ENCODE assay signal across 1 cellular context in the genomic region with DNA sequence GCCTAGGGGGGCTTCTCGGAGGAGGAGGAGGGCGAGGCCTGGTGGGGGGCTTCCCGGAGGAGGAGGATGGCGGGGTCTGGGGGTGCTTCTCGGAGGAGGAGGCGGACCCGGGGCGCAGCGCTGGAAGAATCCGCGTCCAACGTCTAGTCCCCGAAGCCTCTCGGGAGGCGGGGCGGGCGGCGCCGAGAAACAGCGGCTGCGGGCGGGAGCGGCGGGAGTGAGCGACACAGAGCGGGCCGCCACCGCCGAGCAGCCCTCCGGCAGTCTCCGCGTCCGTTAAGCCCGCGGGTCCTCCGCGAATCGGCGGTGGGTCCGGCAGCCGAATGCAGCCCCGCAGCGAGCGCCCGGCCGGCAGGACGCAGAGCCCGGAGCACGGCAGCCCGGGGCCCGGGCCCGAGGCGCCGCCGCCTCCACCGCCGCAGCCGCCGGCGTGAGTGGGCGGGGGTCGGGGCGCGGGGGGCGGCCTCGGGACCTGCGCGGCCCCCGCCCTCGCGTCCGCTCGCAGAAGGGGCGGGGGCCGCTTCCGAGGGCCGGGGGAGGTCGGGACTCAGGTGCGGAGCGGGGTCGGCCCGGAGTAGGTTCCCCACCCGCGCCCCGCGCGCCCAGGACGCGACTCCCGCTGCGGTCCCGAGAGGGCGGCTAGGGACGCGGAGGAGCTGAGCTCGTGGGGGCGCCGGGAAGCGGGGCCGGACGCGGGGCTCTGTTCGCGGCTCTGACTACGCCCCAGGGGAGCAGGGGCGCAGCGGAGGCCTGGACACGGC.
TF ChIP-seq lines count a peak whose summit lies in the region.

A gene (plus strand): TSS at position 214 of the 761 bp plus-strand sequence. CDS start 110 bp downstream, at position 324.

TF ChIP-seq in K562, 482 proteins besides CTCF, POLR2A, EP300 and RAD21 (continued from another document and continues in another):
- TF ChIP-seq, protein P1, sequence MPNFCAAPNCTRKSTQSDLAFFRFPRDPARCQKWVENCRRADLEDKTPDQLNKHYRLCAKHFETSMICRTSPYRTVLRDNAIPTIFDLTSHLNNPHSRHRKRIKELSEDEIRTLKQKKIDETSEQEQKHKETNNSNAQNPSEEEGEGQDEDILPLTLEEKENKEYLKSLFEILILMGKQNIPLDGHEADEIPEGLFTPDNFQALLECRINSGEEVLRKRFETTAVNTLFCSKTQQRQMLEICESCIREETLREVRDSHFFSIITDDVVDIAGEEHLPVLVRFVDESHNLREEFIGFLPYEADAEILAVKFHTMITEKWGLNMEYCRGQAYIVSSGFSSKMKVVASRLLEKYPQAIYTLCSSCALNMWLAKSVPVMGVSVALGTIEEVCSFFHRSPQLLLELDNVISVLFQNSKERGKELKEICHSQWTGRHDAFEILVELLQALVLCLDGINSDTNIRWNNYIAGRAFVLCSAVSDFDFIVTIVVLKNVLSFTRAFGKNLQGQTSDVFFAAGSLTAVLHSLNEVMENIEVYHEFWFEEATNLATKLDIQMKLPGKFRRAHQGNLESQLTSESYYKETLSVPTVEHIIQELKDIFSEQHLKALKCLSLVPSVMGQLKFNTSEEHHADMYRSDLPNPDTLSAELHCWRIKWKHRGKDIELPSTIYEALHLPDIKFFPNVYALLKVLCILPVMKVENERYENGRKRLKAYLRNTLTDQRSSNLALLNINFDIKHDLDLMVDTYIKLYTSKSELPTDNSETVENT (CRISPR knock-in tag; IDR thresholded peaks at IDR 0.05), result 0 out of 2 replicates have a peak, but pooled peaks have one; percentile 44
- TF ChIP-seq ESRRA (IDR thresholded peaks at IDR 0.05; ENCODE audit: borderline replicate concordance, low read depth), result peak; percentile 49; the same call in 1 of the 2 replicates
- TF ChIP-seq SIN3B (IDR thresholded peaks at IDR 0.05; ENCODE audit: low read depth), result peak; percentile 51; the same call in 1 of the 2 replicates
- no peak for TF ChIP-seq SMARCC2 (IDR thresholded peaks at IDR 0.05; ENCODE audit: low read depth)
- 0 out of 2 replicates have a peak, but pooled peaks have one; percentile 11 for TF ChIP-seq SOX6 (IDR thresholded peaks at IDR 0.05)
- peak; percentile 57 for TF ChIP-seq ZBTB7A (IDR thresholded peaks at IDR 0.05; ENCODE audit: borderline replicate concordance, control insufficient read depth, low read depth, low read length)
- TF ChIP-seq, protein P2, sequence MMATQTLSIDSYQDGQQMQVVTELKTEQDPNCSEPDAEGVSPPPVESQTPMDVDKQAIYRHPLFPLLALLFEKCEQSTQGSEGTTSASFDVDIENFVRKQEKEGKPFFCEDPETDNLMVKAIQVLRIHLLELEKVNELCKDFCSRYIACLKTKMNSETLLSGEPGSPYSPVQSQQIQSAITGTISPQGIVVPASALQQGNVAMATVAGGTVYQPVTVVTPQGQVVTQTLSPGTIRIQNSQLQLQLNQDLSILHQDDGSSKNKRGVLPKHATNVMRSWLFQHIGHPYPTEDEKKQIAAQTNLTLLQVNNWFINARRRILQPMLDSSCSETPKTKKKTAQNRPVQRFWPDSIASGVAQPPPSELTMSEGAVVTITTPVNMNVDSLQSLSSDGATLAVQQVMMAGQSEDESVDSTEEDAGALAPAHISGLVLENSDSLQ (IDR thresholded peaks at IDR 0.05), result peak; percentile 70
- peak; percentile 86 for TF ChIP-seq SMAD4 (CRISPR knock-in tag; conservative IDR thresholded peaks at IDR 0.05)
- TF ChIP-seq SMARCA5 (IDR thresholded peaks at IDR 0.05), result peak; percentile 69
- 0 out of 2 replicates have a peak, but pooled peaks have one; percentile 49 for TF ChIP-seq CBX1 (IDR thresholded peaks at IDR 0.05; ENCODE audit: low read depth)
- TF ChIP-seq HMGN3 (IDR thresholded peaks at IDR 0.05; ENCODE audit: borderline replicate concordance, extremely low read depth, insufficient read length, low read depth, low read length), result peak; percentile 62
- TF ChIP-seq, protein P3, sequence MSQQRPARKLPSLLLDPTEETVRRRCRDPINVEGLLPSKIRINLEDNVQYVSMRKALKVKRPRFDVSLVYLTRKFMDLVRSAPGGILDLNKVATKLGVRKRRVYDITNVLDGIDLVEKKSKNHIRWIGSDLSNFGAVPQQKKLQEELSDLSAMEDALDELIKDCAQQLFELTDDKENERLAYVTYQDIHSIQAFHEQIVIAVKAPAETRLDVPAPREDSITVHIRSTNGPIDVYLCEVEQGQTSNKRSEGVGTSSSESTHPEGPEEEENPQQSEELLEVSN (IDR thresholded peaks at IDR 0.05; ENCODE audit: borderline replicate concordance in 1 of 2, extremely low read depth in 1 of 2, insufficient read depth in 1 of 2, insufficient read length in 1 of 2, low read depth in 1 of 2, low read length in 1 of 2, poor library complexity in 1 of 2, severe bottlenecking in 1 of 2), result peak; percentile 34 to 79
- TF ChIP-seq RBM39 (optimal IDR thresholded peaks at IDR 0.05; ENCODE audit: low read depth, low read length), result no peak
- TF ChIP-seq, protein P4, sequence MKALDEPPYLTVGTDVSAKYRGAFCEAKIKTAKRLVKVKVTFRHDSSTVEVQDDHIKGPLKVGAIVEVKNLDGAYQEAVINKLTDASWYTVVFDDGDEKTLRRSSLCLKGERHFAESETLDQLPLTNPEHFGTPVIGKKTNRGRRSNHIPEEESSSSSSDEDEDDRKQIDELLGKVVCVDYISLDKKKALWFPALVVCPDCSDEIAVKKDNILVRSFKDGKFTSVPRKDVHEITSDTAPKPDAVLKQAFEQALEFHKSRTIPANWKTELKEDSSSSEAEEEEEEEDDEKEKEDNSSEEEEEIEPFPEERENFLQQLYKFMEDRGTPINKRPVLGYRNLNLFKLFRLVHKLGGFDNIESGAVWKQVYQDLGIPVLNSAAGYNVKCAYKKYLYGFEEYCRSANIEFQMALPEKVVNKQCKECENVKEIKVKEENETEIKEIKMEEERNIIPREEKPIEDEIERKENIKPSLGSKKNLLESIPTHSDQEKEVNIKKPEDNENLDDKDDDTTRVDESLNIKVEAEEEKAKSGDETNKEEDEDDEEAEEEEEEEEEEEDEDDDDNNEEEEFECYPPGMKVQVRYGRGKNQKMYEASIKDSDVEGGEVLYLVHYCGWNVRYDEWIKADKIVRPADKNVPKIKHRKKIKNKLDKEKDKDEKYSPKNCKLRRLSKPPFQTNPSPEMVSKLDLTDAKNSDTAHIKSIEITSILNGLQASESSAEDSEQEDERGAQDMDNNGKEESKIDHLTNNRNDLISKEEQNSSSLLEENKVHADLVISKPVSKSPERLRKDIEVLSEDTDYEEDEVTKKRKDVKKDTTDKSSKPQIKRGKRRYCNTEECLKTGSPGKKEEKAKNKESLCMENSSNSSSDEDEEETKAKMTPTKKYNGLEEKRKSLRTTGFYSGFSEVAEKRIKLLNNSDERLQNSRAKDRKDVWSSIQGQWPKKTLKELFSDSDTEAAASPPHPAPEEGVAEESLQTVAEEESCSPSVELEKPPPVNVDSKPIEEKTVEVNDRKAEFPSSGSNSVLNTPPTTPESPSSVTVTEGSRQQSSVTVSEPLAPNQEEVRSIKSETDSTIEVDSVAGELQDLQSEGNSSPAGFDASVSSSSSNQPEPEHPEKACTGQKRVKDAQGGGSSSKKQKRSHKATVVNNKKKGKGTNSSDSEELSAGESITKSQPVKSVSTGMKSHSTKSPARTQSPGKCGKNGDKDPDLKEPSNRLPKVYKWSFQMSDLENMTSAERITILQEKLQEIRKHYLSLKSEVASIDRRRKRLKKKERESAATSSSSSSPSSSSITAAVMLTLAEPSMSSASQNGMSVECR (CRISPR knock-in tag; IDR thresholded peaks at IDR 0.05), result peak; percentile 51; the same call in 1 of the 2 replicates
- TF ChIP-seq PTBP1 (IDR thresholded peaks at IDR 0.05; ENCODE audit: low read depth, low read length), result peak; percentile 95
- TF ChIP-seq SIN3A (IDR thresholded peaks at IDR 0.05; ENCODE audit: borderline replicate concordance in 2 of 2, control insufficient read depth in 1 of 2, low read depth in 2 of 2, low read length in 2 of 2), result peak in 1 of 2 experiments; percentile 43; a peak in 1 of 4 replicates
- TF ChIP-seq GABPB1 (CRISPR knock-in tag; IDR thresholded peaks at IDR 0.05), result peak; percentile 48; the same call in 1 of the 2 replicates
- TF ChIP-seq RB1 (IDR thresholded peaks at IDR 0.05; ENCODE audit: low read depth), result peak; percentile 98
- TF ChIP-seq NCOA2 (IDR thresholded peaks at IDR 0.05; ENCODE audit: partially characterized antibody in 2 of 2), result no peak
- TF ChIP-seq CREB1 (IDR thresholded peaks at IDR 0.05), result no peak; the same call in 1 of the 2 replicates
- peak; percentile 70 for TF ChIP-seq CREB1 (CRISPR knock-in tag; IDR thresholded peaks at IDR 0.05)
- TF ChIP-seq ZNF165 (CRISPR knock-in tag; IDR thresholded peaks at IDR 0.05; ENCODE audit: borderline replicate concordance), result no peak
- TF ChIP-seq NEUROD1 (IDR thresholded peaks at IDR 0.05; ENCODE audit: borderline replicate concordance, low read depth, low read length, partially characterized antibody), result peak; percentile 51
- peak; percentile 55 for TF ChIP-seq GABPA (tag; conservative IDR thresholded peaks at IDR 0.05; ENCODE audit: low read depth)
- TF ChIP-seq KDM1A (IDR thresholded peaks at IDR 0.05), result peak in 1 of 2 experiments; percentile 48; a peak in 1 of 4 replicates
- no peak for TF ChIP-seq FOXA3 (CRISPR knock-in tag; conservative IDR thresholded peaks at IDR 0.05 in 1 of 2, IDR thresholded peaks at IDR 0.05 in 1 of 2)
- TF ChIP-seq HCFC1 (IDR thresholded peaks at IDR 0.05; ENCODE audit: low read depth, low read length), result peak; percentile 41; the same call in 1 of the 2 replicates
- TF ChIP-seq, protein P5, sequence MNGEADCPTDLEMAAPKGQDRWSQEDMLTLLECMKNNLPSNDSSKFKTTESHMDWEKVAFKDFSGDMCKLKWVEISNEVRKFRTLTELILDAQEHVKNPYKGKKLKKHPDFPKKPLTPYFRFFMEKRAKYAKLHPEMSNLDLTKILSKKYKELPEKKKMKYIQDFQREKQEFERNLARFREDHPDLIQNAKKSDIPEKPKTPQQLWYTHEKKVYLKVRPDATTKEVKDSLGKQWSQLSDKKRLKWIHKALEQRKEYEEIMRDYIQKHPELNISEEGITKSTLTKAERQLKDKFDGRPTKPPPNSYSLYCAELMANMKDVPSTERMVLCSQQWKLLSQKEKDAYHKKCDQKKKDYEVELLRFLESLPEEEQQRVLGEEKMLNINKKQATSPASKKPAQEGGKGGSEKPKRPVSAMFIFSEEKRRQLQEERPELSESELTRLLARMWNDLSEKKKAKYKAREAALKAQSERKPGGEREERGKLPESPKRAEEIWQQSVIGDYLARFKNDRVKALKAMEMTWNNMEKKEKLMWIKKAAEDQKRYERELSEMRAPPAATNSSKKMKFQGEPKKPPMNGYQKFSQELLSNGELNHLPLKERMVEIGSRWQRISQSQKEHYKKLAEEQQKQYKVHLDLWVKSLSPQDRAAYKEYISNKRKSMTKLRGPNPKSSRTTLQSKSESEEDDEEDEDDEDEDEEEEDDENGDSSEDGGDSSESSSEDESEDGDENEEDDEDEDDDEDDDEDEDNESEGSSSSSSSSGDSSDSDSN (IDR thresholded peaks at IDR 0.05; ENCODE audit: borderline replicate concordance in 1 of 2, low read depth in 2 of 2, low read length in 2 of 2), result 0 out of 4 replicates have a peak, but pooled peaks of 1 of the 2 experiments have one; percentile 39
- TF ChIP-seq RCOR1 (IDR thresholded peaks at IDR 0.05; ENCODE audit: borderline replicate concordance in 1 of 2, low read depth in 2 of 2, low read length in 2 of 2), result peak in 1 of 2 experiments; percentile 76; a peak in 2 of 4 replicates
- TF ChIP-seq RBM25 (IDR thresholded peaks at IDR 0.05; ENCODE audit: low read depth, low read length, severe bottlenecking), result peak; percentile 100
- TF ChIP-seq, protein P6, sequence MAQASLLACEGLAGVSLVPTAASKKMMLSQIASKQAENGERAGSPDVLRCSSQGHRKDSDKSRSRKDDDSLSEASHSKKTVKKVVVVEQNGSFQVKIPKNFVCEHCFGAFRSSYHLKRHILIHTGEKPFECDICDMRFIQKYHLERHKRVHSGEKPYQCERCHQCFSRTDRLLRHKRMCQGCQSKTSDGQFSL (CRISPR knock-in tag; IDR thresholded peaks at IDR 0.05), result 0 out of 2 replicates have a peak, but pooled peaks have one; percentile 25
- TF ChIP-seq, protein P6 (tag; IDR thresholded peaks at IDR 0.05), result no peak
- peak in 1 of 2 experiments; percentile 91; a peak in 2 of 4 replicates for TF ChIP-seq NONO (IDR thresholded peaks at IDR 0.05; ENCODE audit: low read depth in 2 of 2, low read length in 1 of 2)
- TF ChIP-seq, protein P7, sequence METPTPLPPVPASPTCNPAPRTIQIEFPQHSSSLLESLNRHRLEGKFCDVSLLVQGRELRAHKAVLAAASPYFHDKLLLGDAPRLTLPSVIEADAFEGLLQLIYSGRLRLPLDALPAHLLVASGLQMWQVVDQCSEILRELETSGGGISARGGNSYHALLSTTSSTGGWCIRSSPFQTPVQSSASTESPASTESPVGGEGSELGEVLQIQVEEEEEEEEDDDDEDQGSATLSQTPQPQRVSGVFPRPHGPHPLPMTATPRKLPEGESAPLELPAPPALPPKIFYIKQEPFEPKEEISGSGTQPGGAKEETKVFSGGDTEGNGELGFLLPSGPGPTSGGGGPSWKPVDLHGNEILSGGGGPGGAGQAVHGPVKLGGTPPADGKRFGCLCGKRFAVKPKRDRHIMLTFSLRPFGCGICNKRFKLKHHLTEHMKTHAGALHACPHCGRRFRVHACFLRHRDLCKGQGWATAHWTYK (CRISPR knock-in tag; IDR thresholded peaks at IDR 0.05), result peak; percentile 42; the same call in 1 of the 2 replicates
- TF ChIP-seq SAP30 (IDR thresholded peaks at IDR 0.05; ENCODE audit: borderline replicate concordance, insufficient read depth, low read depth, low read length, poor library complexity, severe bottlenecking), result no peak
- TF ChIP-seq BCOR (IDR thresholded peaks at IDR 0.05), result peak; percentile 85
- peak; percentile 39 for TF ChIP-seq TBP (optimal IDR thresholded peaks at IDR 0.05; ENCODE audit: low read depth, low read length)
- peak; percentile 17 for TF ChIP-seq MEIS2 (IDR thresholded peaks at IDR 0.05; ENCODE audit: partially characterized antibody)
- TF ChIP-seq ZNF24 (IDR thresholded peaks at IDR 0.05), result peak; percentile 44; the same call in 1 of the 2 replicates
- TF ChIP-seq SAFB (IDR thresholded peaks at IDR 0.05; ENCODE audit: borderline replicate concordance, low read depth, low read length), result peak; percentile 81
- peak in 2 of 3 experiments; percentile 50 to 52 for TF ChIP-seq YY1 (IDR thresholded peaks at IDR 0.05; ENCODE audit: borderline replicate concordance in 1 of 3, control insufficient read depth in 1 of 3, extremely low read depth in 1 of 3, insufficient read depth in 3 of 3, insufficient read length in 1 of 3, insufficient replicate concordance in 2 of 3, low read depth in 1 of 3, low read length in 2 of 3)
- peak; percentile 30; the same call in 1 of the 2 replicates for TF ChIP-seq NFIC (IDR thresholded peaks at IDR 0.05)
- TF ChIP-seq ZNF41 (CRISPR knock-in tag; conservative IDR thresholded peaks at IDR 0.05), result no peak
- TF ChIP-seq JUN (IDR thresholded peaks at IDR 0.05; ENCODE audit: borderline replicate concordance, low read depth, low read length), result peak; percentile 23; the same call in 1 of the 2 replicates
- TF ChIP-seq JUN (CRISPR knock-in tag; IDR thresholded peaks at IDR 0.05; ENCODE audit: borderline replicate concordance), result no peak
- 0 out of 2 replicates have a peak, but pooled peaks have one; percentile 29 for TF ChIP-seq RUNX1 (IDR thresholded peaks at IDR 0.05; ENCODE audit: low read depth)
- TF ChIP-seq KAT8 (IDR thresholded peaks at IDR 0.05; ENCODE audit: low read depth), result no peak
- no peak for TF ChIP-seq TBL1XR1 (IDR thresholded peaks at IDR 0.05; ENCODE audit: low read length in 2 of 2)
- peak; percentile 83; the same call in 1 of the 2 replicates for TF ChIP-seq KDM2B (CRISPR knock-in tag; IDR thresholded peaks at IDR 0.05)
- peak; percentile 9 for TF ChIP-seq HNRNPK (IDR thresholded peaks at IDR 0.05; ENCODE audit: low read depth, low read length, poor library complexity, severe bottlenecking)
